15 cellular contexts compared by ENCODE assay signal in the genomic region with DNA sequence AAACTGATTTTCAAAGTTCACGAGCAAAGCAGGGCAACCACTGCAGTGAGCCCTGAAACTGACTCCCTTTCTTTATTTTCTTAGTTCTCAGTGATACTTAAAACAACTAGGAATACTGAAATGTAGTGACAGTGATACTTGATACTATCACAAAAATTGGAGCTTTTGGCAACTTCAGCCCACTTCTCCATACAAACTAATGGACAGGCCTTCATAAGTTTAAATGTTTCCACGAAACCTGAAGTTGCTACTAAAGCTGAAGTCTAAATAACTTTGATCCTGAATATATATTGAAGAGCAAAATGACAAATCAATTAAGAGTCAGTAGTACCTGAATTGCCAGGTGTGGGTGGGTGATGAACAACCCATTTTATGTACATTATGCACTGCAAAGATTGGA. TPM values are rescaled to one million over a fixed set of nuclear protein-coding genes. Genes with fewer than 3 reads are reported as not detected.
DNase-seq lines count a peak whose midpoint lies in the region; ATAC-seq and TF ChIP-seq lines count a peak whose summit lies in the region.
"Had no signal": no experiment of that assay in that cellular context is flagged by ENCODE, and none has a peak within 500 bp of the region (broad histone marks: within the 10 kb centered on the region; RNA-seq: fewer than 3 reads in every experiment).

No MANE protein-coding gene starts in this region.

- H3K4me1 Mint-ChIP-seq in CD4-positive, alpha-beta T cell (ENCODE audit: low read depth), result peaks cover 43% of the 10 kb centered on the region
- H3K4me1 Mint-ChIP-seq in IgD-negative memory B cell (peaks cover 7 to 20% (median 19%) of the 10 kb centered on the region in 3 donors), nephron progenitor cell (peaks cover 22% of the 10 kb centered on the region), osteocyte (ENCODE audit: unreplicated experiment) (peaks cover 18% of the 10 kb centered on the region)

- H3K9me3 Mint-ChIP-seq in CD4-positive, alpha-beta T cell, result no peaks in the 10 kb centered on the region
- no peaks in the 10 kb centered on the region for H3K9me3 Mint-ChIP-seq in IgD-negative memory B cell
- H3K9me3 Mint-ChIP-seq in nephron progenitor cell, result no peaks in the 10 kb centered on the region
- H3K9me3 Mint-ChIP-seq in osteocyte (ENCODE audit: unreplicated experiment), result no peaks in the 10 kb centered on the region

- peaks cover 31% of the 10 kb centered on the region for H3K27me3 Mint-ChIP-seq in CD4-positive, alpha-beta T cell
- H3K27me3 Mint-ChIP-seq in IgD-negative memory B cell (peaks cover 51% of the 10 kb centered on the region), nephron progenitor cell (ENCODE audit: low read depth, poor library complexity) (peaks cover 28% of the 10 kb centered on the region), osteocyte (ENCODE audit: unreplicated experiment) (peaks cover 29% of the 10 kb centered on the region)

- H3K27ac Mint-ChIP-seq in CD4-positive, alpha-beta T cell, result no peak overlapping the region
- H3K27ac Mint-ChIP-seq in IgD-negative memory B cell (peak overlapping the region in 2 of 3 donors; percentile 54 to 57), nephron progenitor cell (no peak overlapping the region), osteocyte (ENCODE audit: unreplicated experiment) (no peak overlapping the region)
- H3K27ac Mint-ChIP-seq: CD4-positive, alpha-beta memory T cell had no signal

- H3K4me2 ChIP-seq in hepatocyte, result peak overlapping the region; percentile 96

- no peaks in the 10 kb centered on the region for H3K36me3 ChIP-seq in hepatocyte (replicated peaks; ENCODE audit: insufficient read depth, low read depth)
- H3K36me3 ChIP-seq: SJSA1 had no signal

- 40% methylated on average over 2 of the region's 2 CpGs for WGBS in hepatocyte (ENCODE audit: low lambda C conversion rate, missing lambda C conversion rate)

- no peaks in the 10 kb centered on the region for H3K9me2 ChIP-seq in hepatocyte (replicated peaks; ENCODE audit: insufficient read depth)

- H3K79me2 ChIP-seq in hepatocyte, result peaks cover 60% of the 10 kb centered on the region

- CTCF ChIA-PET in CD4-positive, alpha-beta T cell (lab: Charles Lee), result no interaction called here

- peak overlapping the region; percentile 21 for H3K4me3 Mint-ChIP-seq in CD4-positive, alpha-beta T cell
- peak overlapping the region in 3 of 4 donors; percentile 45 to 71 (median 64) for H3K4me3 Mint-ChIP-seq in IgD-negative memory B cell
- H3K4me3 Mint-ChIP-seq in nephron progenitor cell, result peak overlapping the region; percentile 81
- no peak overlapping the region for H3K4me3 Mint-ChIP-seq in osteocyte (ENCODE audit: unreplicated experiment)

- peaks cover 91% of the 10 kb centered on the region for H3K27me3 ChIP-seq in CD4-positive, alpha-beta T cell (ENCODE audit: control insufficient read depth, insufficient read depth, low read length)
- peaks cover 91% of the 10 kb centered on the region for H3K27me3 ChIP-seq in hepatocyte

- POLR2A ChIA-PET in CD4-positive, alpha-beta T cell (lab: Charles Lee), result no interaction called here

- no peaks in the 10 kb centered on the region for H3K36me3 Mint-ChIP-seq in CD4-positive, alpha-beta T cell (ENCODE audit: low read depth)
- H3K36me3 Mint-ChIP-seq in IgD-negative memory B cell (no peaks in the 10 kb centered on the region), nephron progenitor cell (ENCODE audit: low read depth) (no peaks in the 10 kb centered on the region), osteocyte (ENCODE audit: unreplicated experiment) (no peaks in the 10 kb centered on the region)
- H3K36me3 Mint-ChIP-seq: CD4-positive, alpha-beta memory T cell had no signal

- TF ChIP-seq CTCF in CD4-positive, alpha-beta T cell (IDR thresholded peaks at IDR 0.05), result no peak
- TF ChIP-seq CTCF in hepatocyte (IDR thresholded peaks at IDR 0.05; ENCODE audit: poor library complexity) (no peak), nephron progenitor cell (IDR thresholded peaks at IDR 0.05) (no peak), osteocyte (IDR thresholded peaks at IDR 0.05) (no peak)

- no peaks in the 10 kb centered on the region for H3K9me3 ChIP-seq in CD4-positive, alpha-beta T cell (ENCODE audit: control insufficient read depth, low read length)
- no peaks in the 10 kb centered on the region for H3K9me3 ChIP-seq in hepatocyte (ENCODE audit: low read depth)

- H2AFZ ChIP-seq in hepatocyte, result no peak overlapping the region

- peaks cover 23% of the 10 kb centered on the region for H3K4me1 ChIP-seq in hepatocyte (ENCODE audit: insufficient read depth)

- H3K4me3 ChIP-seq in hepatocyte, result no peak overlapping the region
- H3K4me3 ChIP-seq: SJSA1 had no signal

- no peak for ATAC-seq in CD4-positive, alpha-beta T cell (ENCODE audit: poor library complexity)
- no peak for ATAC-seq in HG03097 (IDR thresholded peaks at IDR 0.05; ENCODE audit: low FRiP score, unreplicated experiment)

- no peak overlapping the region for H3K27ac ChIP-seq in CD4-positive, alpha-beta T cell (ENCODE audit: low read depth, low read length)
- H3K27ac ChIP-seq in hepatocyte, result no peak overlapping the region
- H3K27ac ChIP-seq: SJSA1 had no signal

- DNase-seq in CD4-positive, alpha-beta T cell, result no peak
- no peak for DNase-seq in hepatocyte (ENCODE audit: low spot score)
- no peak for DNase-seq in nephron progenitor cell
- DNase-seq in NCI-H2029 treated with DMSO at 0.1 percent for 48 hours (lab: John Stamatoyannopoulos, UW), result no peak
- no peak for DNase-seq in LoVo (ENCODE audit: low spot score)
- no peak for DNase-seq in osteocyte (ENCODE audit: extremely low spot score, unreplicated experiment)
- DNase-seq: AML-193; CD4-positive, alpha-beta memory T cell; DND-41; GDM1; NK-92 treated with Interleukin-12 subunit alpha and Interleukin-12 subunit beta, amount 100 ng/mL, for 24 hours; OCI-M1 had no signal

- intact Hi-C loops in CD4-positive, alpha-beta T cell (cut with DNase I, micrococcal nuclease), result no loop called here

- H4K20me1 ChIP-seq in hepatocyte (ENCODE audit: insufficient read depth, poor library complexity, severe bottlenecking), result peaks cover 11% of the 10 kb centered on the region

RNA-seq across cellular contexts. Expression of a gene that starts 10.0 kb away (rescaled TPM):
- total RNA-seq in CD4-positive, alpha-beta T cell, result not detected
- 0.09 TPM for polyA plus RNA-seq in IgD-negative memory B cell
- 49.6 and 55.5 TPM in 2 replicates for total RNA-seq in hepatocyte
- polyA plus RNA-seq in hepatocyte, result 16.4 and 19.8 TPM in 2 replicates
- total RNA-seq in osteocyte, result not detected in 2 replicates
- total RNA-seq: CD4-positive, alpha-beta memory T cell had no signal
- polyA plus RNA-seq: CD4-positive, alpha-beta memory T cell had no signal

Comparison
In these comparisons a context has a peak if more than half of its experiments do, and no peak if none do; other contexts are left out.
1. H3K27ac Mint-ChIP-seq: peak in IgD-negative memory B cell (2 of 3); none in CD4-positive, alpha-beta T cell (single experiment), nephron progenitor cell (single experiment) and osteocyte (single experiment).
2. RNA of a gene that starts 10.0 kb away (total RNA-seq): 49.6 to 55.5 TPM in hepatocyte; not detected in CD4-positive, alpha-beta T cell and not detected in osteocyte; every median in the first group is over 10 times any median in the second.